8 cellular contexts compared by ENCODE assay signal in genomic region chr5:172713113-172713808, GRCh38. TPM values are rescaled to one million over a fixed set of nuclear protein-coding genes. Genes with fewer than 3 reads are reported as not detected.
DNase-seq lines count a peak whose midpoint lies in the region; ATAC-seq lines count a peak whose summit lies in the region.

No MANE protein-coding gene starts in this region.

- H3K27me3 Mint-ChIP-seq in naive B cell: peaks cover 24 to 33% (median 30%) of the 10 kb centered on the region in 3 donors
- H3K27me3 Mint-ChIP-seq in stimulated activated naive B cell treated with anti-CD40 and anti-IgM and Interleukin-4, amounts not matched to agents 10 μg/mL and 1 μg/mL and 100 μg/mL, for 72 hours: peaks cover 18 to 26% of the 10 kb centered on the region in 2 donors

- DNase-seq in GM03348 (ENCODE audit: low spot score) (peak; percentile 85), M059J (ENCODE audit: low read depth) (peak; percentile 44), dermis blood vessel endothelial cell (peak; percentile 56), naive B cell (peak; percentile 66), dedifferentiated amniotic fluid mesenchymal stem cell (ENCODE audit: extremely low spot score) (no peak)
- peak; percentile 64 to 69 for DNase-seq in activated CD4-positive, alpha-beta T cell treated with anti-CD3 and anti-CD28 coated beads, Interleukin-2, amount 50 U/mL, for 4 hours
- DNase-seq in stimulated activated naive B cell treated with anti-CD40 and anti-IgM and Interleukin-4, amounts not matched to agents 10 μg/mL and 1 μg/mL and 100 μg/mL, for 72 hours: peak; percentile 44

- peak overlapping the region in 1 of 8 donors; percentile 12 for H3K4me3 Mint-ChIP-seq in naive B cell
- no peak overlapping the region for H3K4me3 Mint-ChIP-seq in stimulated activated naive B cell treated with anti-CD40 and anti-IgM and Interleukin-4, amounts not matched to agents 10 μg/mL and 1 μg/mL and 100 μg/mL, for 72 hours

- H3K36me3 Mint-ChIP-seq in naive B cell: no peaks in the 10 kb centered on the region
- H3K36me3 Mint-ChIP-seq in stimulated activated naive B cell treated with anti-CD40 and anti-IgM and Interleukin-4, amounts not matched to agents 10 μg/mL and 1 μg/mL and 100 μg/mL, for 72 hours: no peaks in the 10 kb centered on the region

- peaks cover 7 to 13% (median 11%) of the 10 kb centered on the region in 3 donors for H3K4me1 Mint-ChIP-seq in naive B cell
- peaks cover 6 to 16% of the 10 kb centered on the region in 2 donors for H3K4me1 Mint-ChIP-seq in stimulated activated naive B cell treated with anti-CD40 and anti-IgM and Interleukin-4, amounts not matched to agents 10 μg/mL and 1 μg/mL and 100 μg/mL, for 72 hours

- H3K9me3 Mint-ChIP-seq in naive B cell: no peaks in the 10 kb centered on the region
- H3K9me3 Mint-ChIP-seq in stimulated activated naive B cell treated with anti-CD40 and anti-IgM and Interleukin-4, amounts not matched to agents 10 μg/mL and 1 μg/mL and 100 μg/mL, for 72 hours: no peaks in the 10 kb centered on the region

- ATAC-seq in naive B cell (ENCODE audit: low read depth in 2 of 2) (peak; percentile 57 to 58), GM21528 (IDR thresholded peaks at IDR 0.05; ENCODE audit: low FRiP score, unreplicated experiment) (no peak)
- ATAC-seq in stimulated activated naive B cell treated with anti-CD40 and anti-IgM and Interleukin-4, amounts not matched to agents 10 μg/mL and 1 μg/mL and 100 μg/mL, for 72 hours (replicated peaks): peak; percentile 54 to 55

- peak overlapping the region in 4 of 6 donors; percentile 47 to 70 (median 54) for H3K27ac Mint-ChIP-seq in naive B cell
- H3K27ac Mint-ChIP-seq in stimulated activated naive B cell treated with anti-CD40 and anti-IgM and Interleukin-4, amounts not matched to agents 10 μg/mL and 1 μg/mL and 100 μg/mL, for 72 hours: peak overlapping the region; percentile 37

RNA-seq across cellular contexts. Expression of gene DUSP1, which starts 57.7 kb away (rescaled TPM):
- total RNA-seq in M059J (2014; rRNA removed; shearing (Covaris generic)): 80.5 and 91.9 TPM in 2 replicates
- total RNA-seq in dermis blood vessel endothelial cell: 105 and 303 TPM in 2 replicates
- 1,000 to 10,000 TPM; 1,129 to 3,568 (median 2,122) TPM for polyA plus RNA-seq in naive B cell (ENCODE audit: low read depth in 6 of 6)
